In genomic region chr6:163406320-163406719, GRCh38 we compare ENCODE assay signal across 10 cellular contexts. TPM values are rescaled to one million over a fixed set of nuclear protein-coding genes. Genes with fewer than 3 reads are reported as not detected.
DNase-seq lines count a peak whose midpoint lies in the region; ATAC-seq, FAIRE-seq and TF ChIP-seq lines count a peak whose summit lies in the region.
"Had no signal": no experiment of that assay in that cellular context is flagged by ENCODE, and none has a peak within 500 bp of the region (broad histone marks: within the 10 kb centered on the region; RNA-seq: fewer than 3 reads in every experiment).

No MANE protein-coding gene starts in this region.

- H3K36me3 Mint-ChIP-seq in activated CD8-positive, alpha-beta T cell treated with anti-CD3 and anti-CD28 coated beads, Interleukin-2, amount 10 ng/mL, durations not matched to agents 7 days and 5 days (ENCODE audit: low read depth), result no peaks in the 10 kb centered on the region

- intact Hi-C loops in right lobe of liver (cut with DNase I), result no loop called here

- peak overlapping the region; percentile 85 for H3K27ac Mint-ChIP-seq in activated CD8-positive, alpha-beta T cell treated with anti-CD3 and anti-CD28 coated beads, Interleukin-2, amount 10 ng/mL, durations not matched to agents 7 days and 5 days

- H3K4me3 ChIP-seq in A549 (no peak overlapping the region), right lobe of liver (peak overlapping the region; percentile 5 to 53 (median 29))

- no peaks in the 10 kb centered on the region for H3K9me3 ChIP-seq in A549
- no peaks in the 10 kb centered on the region for H3K9me3 ChIP-seq in right lobe of liver

- peaks cover 10% of the 10 kb centered on the region for H3K4me1 Mint-ChIP-seq in activated CD8-positive, alpha-beta T cell treated with anti-CD3 and anti-CD28 coated beads, Interleukin-2, amount 10 ng/mL, durations not matched to agents 7 days and 5 days (ENCODE audit: low read depth)

- peaks cover 8% of the 10 kb centered on the region for H3K4me1 ChIP-seq in A549
- H3K4me1 ChIP-seq in right lobe of liver, result peaks cover 0 to 28% (median 8%) of the 10 kb centered on the region in 4 donors

- CTCF ChIA-PET in A549 (lab: Yijun Ruan, JAX), result no interaction called here
- CTCF ChIA-PET in activated CD8-positive, alpha-beta T cell treated with anti-CD3 and anti-CD28 coated beads, Interleukin-2, amount 10 ng/mL, durations not matched to agents 7 days and 5 days (lab: Charles Lee), result interaction anchor here (0.8 to 1.8 kb wide), 5 partner anchors 9 to 148 kb away, joined by 3 to 10 read pairs (median 4); no protein-coding TSS in a partner anchor

- DNase-seq in A549 (ENCODE audit: low read depth in 1 of 2, low spot score in 1 of 2) (no peak), right lobe of liver (no peak), putamen (ENCODE audit: low spot score) (no peak), GF-D8 (lab: John Stamatoyannopoulos, UW) (no peak)
- DNase-seq in activated CD8-positive, alpha-beta T cell treated with anti-CD3 and anti-CD28 coated beads, Interleukin-2, amount 10 ng/mL, durations not matched to agents 7 days and 5 days, result no peak
- no peak for DNase-seq in stimulated activated CD4-positive, alpha-beta T cell treated with anti-CD3 and anti-CD28 coated beads, Interleukin-12 subunit alpha, Interleukin-12 subunit beta, amount 100 ng/mL, for 4 hours

- TF ChIP-seq RAD21 in A549 (conservative IDR thresholded peaks at IDR 0.05 in 1 of 2, IDR thresholded peaks at IDR 0.05 in 1 of 2), result no peak

- H3K36me3 ChIP-seq in right lobe of liver, result no peaks in the 10 kb centered on the region

- H3K27ac ChIP-seq in A549, result no peak overlapping the region
- H3K27ac ChIP-seq in right lobe of liver, result peak overlapping the region; percentile 79 to 81 (median 80)
- H3K27ac ChIP-seq: VCaP had no signal

- no peak for FAIRE-seq in A549 (lab: Jason Lieb, UNC)
- FAIRE-seq: G401.6 had no signal

- peak overlapping the region; percentile 77 for H3K4me3 Mint-ChIP-seq in activated CD8-positive, alpha-beta T cell treated with anti-CD3 and anti-CD28 coated beads, Interleukin-2, amount 10 ng/mL, durations not matched to agents 7 days and 5 days

- POLR2A ChIA-PET in A549 (lab: Yijun Ruan, JAX), result no interaction called here
- POLR2A ChIA-PET in activated CD8-positive, alpha-beta T cell treated with anti-CD3 and anti-CD28 coated beads, Interleukin-2, amount 10 ng/mL, durations not matched to agents 7 days and 5 days (lab: Charles Lee), result interaction anchor here (0.6 to 1.2 kb wide), 2 partner anchors 10 to 52 kb away, joined by 3 to 7 read pairs; no protein-coding TSS in a partner anchor

- peaks cover 8% of the 10 kb centered on the region for H3K27me3 Mint-ChIP-seq in activated CD8-positive, alpha-beta T cell treated with anti-CD3 and anti-CD28 coated beads, Interleukin-2, amount 10 ng/mL, durations not matched to agents 7 days and 5 days (ENCODE audit: low read depth)

- no peak for TF ChIP-seq EP300 in A549 (IDR thresholded peaks at IDR 0.05)

- TF ChIP-seq CTCF in A549 (IDR thresholded peaks at IDR 0.05) (no peak), right lobe of liver (IDR thresholded peaks at IDR 0.05) (no peak)

- WGBS in A549 (ENCODE audit: missing lambda C conversion rate), result 86% methylated on average over 1 of the region's 1 CpG
- 24% methylated on average over 1 of the region's 1 CpG for WGBS in right lobe of liver (ENCODE audit: insufficient coverage, low coverage, low lambda C conversion rate, missing lambda C conversion rate)

- H3K9me3 Mint-ChIP-seq in activated CD8-positive, alpha-beta T cell treated with anti-CD3 and anti-CD28 coated beads, Interleukin-2, amount 10 ng/mL, durations not matched to agents 7 days and 5 days (ENCODE audit: insufficient read depth), result no peaks in the 10 kb centered on the region

- no peak for TF ChIP-seq POLR2A in A549 (IDR thresholded peaks at IDR 0.05; ENCODE audit: low read length)
- TF ChIP-seq POLR2A in right lobe of liver (IDR thresholded peaks at IDR 0.05), result no peak

- ATAC-seq in A549, result no peak
- ATAC-seq in GM21576 (IDR thresholded peaks at IDR 0.05; ENCODE audit: unreplicated experiment), result peak; percentile 13
- ATAC-seq in activated CD8-positive, alpha-beta T cell treated with anti-CD3 and anti-CD28 coated beads, Interleukin-2, amount 10 ng/mL, durations not matched to agents 7 days and 5 days, result peak; percentile 15
- peak in 2 of 4 donors; percentile 5 to 20 for ATAC-seq in right lobe of liver
- ATAC-seq in HG02970 (IDR thresholded peaks at IDR 0.05; ENCODE audit: low FRiP score, unreplicated experiment), result no peak

- no peaks in the 10 kb centered on the region for H3K27me3 ChIP-seq in right lobe of liver

- H3K4me2 ChIP-seq in A549, result no peak overlapping the region

TF ChIP-seq in A549, 52 proteins besides CTCF, POLR2A, EP300 and RAD21:
- TF ChIP-seq PBX3 (IDR thresholded peaks at IDR 0.05), result no peak
- peak; percentile 32 for TF ChIP-seq MAFK (IDR thresholded peaks at IDR 0.05; ENCODE audit: partially characterized antibody)
TF ChIP-seq in A549: peak in this region for 1.

RNA-seq across cellular contexts. Expression of gene QKI, which starts 8.2 kb away (rescaled TPM):
- 90.5 and 98.2 TPM in 2 replicates for polyA plus RNA-seq in A549 (2011; rRNA removed)
- 61.4 and 77.8 TPM in 2 replicates for polyA plus RNA-seq in A549 (2012; cell fraction: cytosol; rRNA removed)
- polyA plus RNA-seq in A549 (2012; cell fraction: nucleus; rRNA removed), result 50.1 and 51.2 TPM in 2 replicates
- polyA plus RNA-seq in A549 (2017; fragmentation: RNase III; extraction: RNeasy Plus Mini Kit Qiagen cat#74134 plus additional on column Dnase treatment), result 69.5 to 74.5 TPM (median 71.9 TPM) in 3 replicates
- polyA minus RNA-seq in A549 (2011; rRNA and poly(A)+ RNA removed), result 184 and 220 TPM in 2 replicates
- 10 to 100 TPM; 55.3 to 58.6 TPM for total RNA-seq in activated CD8-positive, alpha-beta T cell treated with anti-CD3 and anti-CD28 coated beads, Interleukin-2, amount 10 ng/mL, durations not matched to agents 7 days and 5 days
- total RNA-seq in right lobe of liver, result 10 to 100 TPM; 47.6 to 80.8 (median 76.3) TPM

Comparison
In these comparisons a context has a peak if more than half of its experiments do, and no peak if none do; other contexts are left out.
1. ATAC-seq: peak in GM21576 (single experiment) and activated CD8-positive, alpha-beta T cell treated with anti-CD3 and anti-CD28 coated beads, Interleukin-2, amount 10 ng/mL, durations not matched to agents 7 days and 5 days (single experiment); none in A549 (0 of 2) and HG02970 (single experiment).
2. H3K27ac ChIP-seq: peak in right lobe of liver (3 of 3); none in A549 (0 of 2).